17 cellular contexts compared by ENCODE assay signal in genomic region chr7:22361320-22361719, GRCh38. TPM values are rescaled to one million over a fixed set of nuclear protein-coding genes. Genes with fewer than 3 reads are reported as not detected.
DNase-seq lines count a peak whose midpoint lies in the region; ATAC-seq and TF ChIP-seq lines count a peak whose summit lies in the region.
"Had no signal": no experiment of that assay in that cellular context is flagged by ENCODE, and none has a peak within 500 bp of the region (broad histone marks: within the 10 kb centered on the region; RNA-seq: fewer than 3 reads in every experiment).

No MANE protein-coding gene starts in this region.

- intact Hi-C loops in OCI-LY7 (cut with micrococcal nuclease; ENCODE audit: unreplicated experiment) = no loop called here

- H4K20me1 ChIP-seq in OCI-LY7 (ENCODE audit: insufficient read depth, low read length) = no peaks in the 10 kb centered on the region

- peaks cover 20% of the 10 kb centered on the region for H3K27me3 Mint-ChIP-seq in activated T-cell treated with anti-CD3 and anti-CD28 coated beads, Interleukin-2, amount 50 U/mL, for 4 hours (ENCODE audit: low read depth)

- H3K4me1 Mint-ChIP-seq in activated T-cell treated with anti-CD3 and anti-CD28 coated beads, Interleukin-2, amount 50 U/mL, for 4 hours (ENCODE audit: low read depth) = peaks cover 4% of the 10 kb centered on the region
- H3K4me1 Mint-ChIP-seq: CD14-positive monocyte had no signal

- POLR2A ChIA-PET in OCI-LY7 (lab: Charles Lee) = interaction anchor here (0.6 to 6.1 kb wide), 8 partner anchors 8 to 986 kb away, joined by 3 to 47 read pairs (median 6); no protein-coding TSS in a partner anchor

- H3K9me3 Mint-ChIP-seq in activated T-cell treated with anti-CD3 and anti-CD28 coated beads, Interleukin-2, amount 50 U/mL, for 4 hours = no peaks in the 10 kb centered on the region
- H3K9me3 Mint-ChIP-seq: T-cell had no signal

- ATAC-seq in activated T-cell treated with anti-CD3 and anti-CD28 coated beads, Interleukin-2, amount 50 U/mL, for 4 hours = no peak
- ATAC-seq: Right ventricle myocardium inferior, T-cell had no signal

- no peak for TF ChIP-seq CTCF in OCI-LY7 (conservative IDR thresholded peaks at IDR 0.05; ENCODE audit: low read length)

- H3K4me3 Mint-ChIP-seq in activated T-cell treated with anti-CD3 and anti-CD28 coated beads, Interleukin-2, amount 50 U/mL, for 4 hours = no peak overlapping the region
- H3K4me3 Mint-ChIP-seq: CD14-positive monocyte, T-cell had no signal

- H3K36me3 ChIP-seq in OCI-LY7 (ENCODE audit: insufficient read depth, low read length) = no peaks in the 10 kb centered on the region

- BruUV-seq in OCI-LY7 (replicated peaks; lab: Mats Ljungman, UMichigan) = no TSS peak

- no peaks in the 10 kb centered on the region for H3K36me3 Mint-ChIP-seq in activated T-cell treated with anti-CD3 and anti-CD28 coated beads, Interleukin-2, amount 50 U/mL, for 4 hours (ENCODE audit: insufficient read depth)
- H3K36me3 Mint-ChIP-seq: CD14-positive monocyte, T-cell had no signal

- H3K9me3 ChIP-seq in OCI-LY7 (ENCODE audit: low read length) = no peaks in the 10 kb centered on the region
- H3K9me3 ChIP-seq: Caco-2 had no signal

- H3K27ac ChIP-seq in OCI-LY7 (ENCODE audit: low read depth, low read length, poor library complexity, severe bottlenecking) (no peak overlapping the region), temporal lobe (ENCODE audit: low read depth, low read length) (peak overlapping the region; percentile 17)
- H3K27ac ChIP-seq: SK-N-MC had no signal

- H3K79me2 ChIP-seq in OCI-LY7 (ENCODE audit: insufficient read depth, low read depth, low read length) = peaks cover 1% of the 10 kb centered on the region

- DNase-seq in NCI-H345 (lab: John Stamatoyannopoulos, UW) (peak; percentile 53), NCI-H345 treated with DMSO at 0.1 percent for 48 hours (lab: John Stamatoyannopoulos, UW; ENCODE audit: unreplicated experiment) (no peak), NCI-H146 treated with DMSO at 0.1 percent for 48 hours (lab: John Stamatoyannopoulos, UW; ENCODE audit: unreplicated experiment) (peak; percentile 69), OCI-LY7 (ENCODE audit: low spot score) (peak; percentile 36), Kasumi-1 (lab: John Stamatoyannopoulos, UW) (no peak), dermis blood vessel endothelial cell (no peak)
- no peak for DNase-seq in activated T-cell treated with anti-CD3 and anti-CD28 coated beads, Interleukin-2, amount 50 U/mL, for 4 hours
- DNase-seq: Caco-2; GF-D8; NCI-H1417 treated with DMSO at 0.1 percent for 48 hours; NK-92 treated with Interleukin-12 subunit alpha and Interleukin-12 subunit beta, amount 100 ng/mL, for 24 hours; T-cell; T1000 had no signal

- peak overlapping the region; percentile 4; the same call in 1 of the 2 replicates for H3K4me2 ChIP-seq in OCI-LY7 (ENCODE audit: low read length)

- H3K9me2 ChIP-seq in OCI-LY7 (ENCODE audit: insufficient read depth, low read length) = no peaks in the 10 kb centered on the region

- H2AFZ ChIP-seq in OCI-LY7 (ENCODE audit: low read length) = peak overlapping the region; percentile 66

- H3K4me3 ChIP-seq in OCI-LY7 (ENCODE audit: low read depth, low read length, poor library complexity, severe bottlenecking) = no peak overlapping the region
- H3K4me3 ChIP-seq: SK-N-MC had no signal

- CTCF ChIA-PET in OCI-LY7 (lab: Charles Lee; ENCODE audit: unreplicated experiment) = no interaction called here

- peaks cover 53% of the 10 kb centered on the region for H3K4me1 ChIP-seq in OCI-LY7 (ENCODE audit: insufficient read depth, low read length, poor library complexity, severe bottlenecking)

RNA-seq across cellular contexts. Expression of gene RAPGEF5, which starts 4.4 kb away (rescaled TPM):
- total RNA-seq in OCI-LY7 (2014; rRNA removed; shearing (Covaris generic)) = 114 and 136 TPM in 2 replicates
- total RNA-seq in OCI-LY7 (2022) (115 and 120 TPM in 2 replicates), temporal lobe (64.7 TPM), dermis blood vessel endothelial cell (176 and 269 TPM in 2 replicates)
- 1 to 10 TPM in 1 of 3 donors, under 1 TPM in 2; 0.21 to 1.3 (median 0.56) TPM for total RNA-seq in activated T-cell treated with anti-CD3 and anti-CD28 coated beads, Interleukin-2, amount 50 U/mL, for 4 hours

Comparison
In these comparisons a context has a peak if more than half of its experiments do, and no peak if none do; other contexts are left out.
1. DNase-seq: peak in NCI-H345 (single experiment), NCI-H146 treated with DMSO at 0.1 percent for 48 hours (single experiment) and OCI-LY7 (single experiment); none in NCI-H345 treated with DMSO at 0.1 percent for 48 hours (single experiment), Kasumi-1 (0 of 2), dermis blood vessel endothelial cell (single experiment) and activated T-cell treated with anti-CD3 and anti-CD28 coated beads, Interleukin-2, amount 50 U/mL, for 4 hours (single experiment).
2. RNA of gene RAPGEF5, which starts 4.4 kb away (total RNA-seq): 176 to 269 TPM in dermis blood vessel endothelial cell, 114 to 136 TPM in OCI-LY7 and 64.7 TPM in temporal lobe (single experiment); 0.21 to 1.3 TPM in activated T-cell treated with anti-CD3 and anti-CD28 coated beads, Interleukin-2, amount 50 U/mL, for 4 hours; every median in the first group is over 10 times any median in the second.